24 cellular contexts compared by ENCODE assay signal in genomic region chr12:76201758-76202157, GRCh38.
DNase-seq lines count a peak whose midpoint lies in the region; ATAC-seq and TF ChIP-seq lines count a peak whose summit lies in the region.
"Had no signal": no experiment of that assay in that cellular context is flagged by ENCODE, and none has a peak within 500 bp of the region (broad histone marks: within the 10 kb centered on the region; RNA-seq: fewer than 3 reads in every experiment).

No MANE protein-coding gene starts in this region.

- 0 out of 2 replicates have a peak, but pooled peaks cover 6% of the 10 kb centered on the region for H3K4me1 ChIP-seq in DND-41 (ENCODE audit: insufficient read depth, low read length)
- peaks cover 13% of the 10 kb centered on the region for H3K4me1 ChIP-seq in osteoblast (ENCODE audit: insufficient read depth, low read length)
- H3K4me1 ChIP-seq: BE2C, body of pancreas, SJCRH30, tibial artery had no signal

- H3K27me3 ChIP-seq in DND-41 (ENCODE audit: insufficient read depth, low read length, poor library complexity) (no peaks in the 10 kb centered on the region), osteoblast (ENCODE audit: insufficient read depth, low read length) (no peaks in the 10 kb centered on the region)
- H3K27me3 ChIP-seq: BE2C, body of pancreas, SJCRH30, tibial artery had no signal

- H2AFZ ChIP-seq in DND-41 (ENCODE audit: low read depth, low read length) (no peak overlapping the region), osteoblast (ENCODE audit: low read length) (peak overlapping the region; percentile 31)

- no peak overlapping the region for H3K9ac ChIP-seq in DND-41 (ENCODE audit: low read depth, low read length)

- H3K79me2 ChIP-seq in DND-41 (ENCODE audit: insufficient read depth, low read length) (no peaks in the 10 kb centered on the region), osteoblast (ENCODE audit: insufficient read depth, low read length) (no peaks in the 10 kb centered on the region)

- H4K20me1 ChIP-seq in DND-41 (ENCODE audit: insufficient read depth, low read length) = no peaks in the 10 kb centered on the region
- H4K20me1 ChIP-seq in osteoblast (ENCODE audit: insufficient read depth, low read length) = no peaks in the 10 kb centered on the region

- peak; percentile 92 for ATAC-seq in DND-41 (ENCODE audit: insufficient read depth, low read depth)
- no peak for ATAC-seq in GM18867 (IDR thresholded peaks at IDR 0.05; ENCODE audit: unreplicated experiment)
- no peak for ATAC-seq in HG02938 (IDR thresholded peaks at IDR 0.05; ENCODE audit: unreplicated experiment)
- ATAC-seq: body of pancreas; effector memory CD8-positive, alpha-beta T cell; K562; left cardiac atrium had no signal

- TF ChIP-seq CTCF in DND-41 (IDR thresholded peaks at IDR 0.05; ENCODE audit: borderline replicate concordance, extremely low read depth, low read length, poor library complexity, severe bottlenecking) (no peak), osteoblast (IDR thresholded peaks at IDR 0.05; ENCODE audit: extremely low read depth, low read depth, low read length) (no peak)

- H3K4me3 ChIP-seq in DND-41 (ENCODE audit: low read depth in 1 of 2, low read length in 2 of 2) = no peak overlapping the region
- H3K4me3 ChIP-seq in osteoblast (ENCODE audit: insufficient read depth, low read length) = no peak overlapping the region
- H3K4me3 ChIP-seq: body of pancreas, K562, SJCRH30, smooth muscle cell, tibial artery had no signal

- H3K9me3 ChIP-seq in DND-41 (ENCODE audit: insufficient read depth, low read length, severe bottlenecking) (peaks cover 10% of the 10 kb centered on the region), osteoblast (ENCODE audit: low read depth, low read length) (no peaks in the 10 kb centered on the region)
- H3K9me3 ChIP-seq: BE2C, body of pancreas had no signal

- H3K4me2 ChIP-seq in DND-41 (ENCODE audit: insufficient read depth, low read length) = no peak overlapping the region
- peak overlapping the region; percentile 40 for H3K4me2 ChIP-seq in osteoblast (ENCODE audit: insufficient read depth, low read length)
- H3K4me2 ChIP-seq: smooth muscle cell had no signal

- DNase-seq in DND-41 (peak; percentile 27), HT1080 (ENCODE audit: low read depth) (peak; percentile 60), amniotic epithelial cell (ENCODE audit: low read depth) (peak; percentile 16), osteoblast (ENCODE audit: insufficient read length, low spot score, missing footprints) (no peak), CD1c-positive myeloid dendritic cell (ENCODE audit: extremely low spot score) (no peak)
- DNase-seq: activated CD4-positive, alpha-beta T cell treated with anti-CD3 and anti-CD28 coated beads for 4 hours; BE2C; body of pancreas; Calu3; effector memory CD8-positive, alpha-beta T cell; left cardiac atrium; NCI-H1092; NCI-H2081; NCI-H345; nucleus accumbens; stimulated activated CD4-positive, alpha-beta T cell treated with anti-CD3 and anti-CD28 coated beads, Interleukin-2, amount 100 ng/mL, for 48 hours; stimulated activated naive CD4-positive, alpha-beta T cell treated with Interleukin-2 at 50 U/mL for 16 hours; T-helper 1 cell; tibial artery had no signal

- H3K36me3 ChIP-seq in DND-41 (ENCODE audit: insufficient read depth, low read length) = no peaks in the 10 kb centered on the region
- H3K36me3 ChIP-seq in osteoblast (ENCODE audit: insufficient read depth, low read length) = no peaks in the 10 kb centered on the region
- H3K36me3 ChIP-seq: BE2C, SJCRH30, tibial artery had no signal

- H3K27ac ChIP-seq in DND-41 (ENCODE audit: low read length) (no peak overlapping the region), osteoblast (ENCODE audit: low read depth, low read length) (no peak overlapping the region)
- H3K27ac ChIP-seq: body of pancreas, SJCRH30, tibial artery had no signal

Comparison
In these comparisons a context has a peak if more than half of its experiments do, and no peak if none do; other contexts are left out.
1. DNase-seq: peak in DND-41 (single experiment), HT1080 (single experiment) and amniotic epithelial cell (single experiment); none in osteoblast (single experiment) and CD1c-positive myeloid dendritic cell (single experiment).